1 cellular context compared by ENCODE assay signal in the genomic region with DNA sequence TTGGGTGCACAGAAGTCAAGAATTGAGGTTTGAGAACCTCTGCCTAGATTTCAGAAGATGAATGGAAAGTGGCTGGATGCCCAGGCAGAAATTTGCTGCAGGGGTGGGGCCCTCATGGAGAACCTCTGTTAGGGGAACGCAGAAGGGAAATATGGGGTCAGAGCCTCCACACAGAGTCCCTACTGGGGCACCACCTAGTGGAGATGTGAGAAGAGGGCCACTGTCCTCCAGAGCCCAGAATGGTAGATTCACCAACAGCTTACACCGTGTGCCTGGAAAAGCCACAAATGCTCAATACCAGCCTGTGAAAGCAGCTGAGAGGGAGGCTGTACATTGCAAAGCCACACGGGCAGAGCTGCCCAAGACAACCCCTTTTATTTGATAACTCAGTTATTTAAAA.
TF ChIP-seq lines count a peak whose summit lies in the region.

No MANE protein-coding gene starts in this region.

TF ChIP-seq in liver, 16 proteins besides CTCF, POLR2A, EP300 and RAD21 (continued from another document):
- TF ChIP-seq, protein P1, sequence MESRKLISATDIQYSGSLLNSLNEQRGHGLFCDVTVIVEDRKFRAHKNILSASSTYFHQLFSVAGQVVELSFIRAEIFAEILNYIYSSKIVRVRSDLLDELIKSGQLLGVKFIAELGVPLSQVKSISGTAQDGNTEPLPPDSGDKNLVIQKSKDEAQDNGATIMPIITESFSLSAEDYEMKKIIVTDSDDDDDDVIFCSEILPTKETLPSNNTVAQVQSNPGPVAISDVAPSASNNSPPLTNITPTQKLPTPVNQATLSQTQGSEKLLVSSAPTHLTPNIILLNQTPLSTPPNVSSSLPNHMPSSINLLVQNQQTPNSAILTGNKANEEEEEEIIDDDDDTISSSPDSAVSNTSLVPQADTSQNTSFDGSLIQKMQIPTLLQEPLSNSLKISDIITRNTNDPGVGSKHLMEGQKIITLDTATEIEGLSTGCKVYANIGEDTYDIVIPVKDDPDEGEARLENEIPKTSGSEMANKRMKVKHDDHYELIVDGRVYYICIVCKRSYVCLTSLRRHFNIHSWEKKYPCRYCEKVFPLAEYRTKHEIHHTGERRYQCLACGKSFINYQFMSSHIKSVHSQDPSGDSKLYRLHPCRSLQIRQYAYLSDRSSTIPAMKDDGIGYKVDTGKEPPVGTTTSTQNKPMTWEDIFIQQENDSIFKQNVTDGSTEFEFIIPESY (IDR thresholded peaks at IDR 0.05): no peak
- TF ChIP-seq FOXA2 (IDR thresholded peaks at IDR 0.05) (no peak), TAF1 (conservative IDR thresholded peaks at IDR 0.05) (no peak), RXRA (IDR thresholded peaks at IDR 0.05) (no peak), SP1 (IDR thresholded peaks at IDR 0.05) (no peak), YY1 (IDR thresholded peaks at IDR 0.05) (no peak), JUND (IDR thresholded peaks at IDR 0.05) (no peak), NR2F2 (IDR thresholded peaks at IDR 0.05) (no peak), HNF4G (IDR thresholded peaks at IDR 0.05) (no peak), EGR1 (IDR thresholded peaks at IDR 0.05; ENCODE audit: low read depth in 2 of 2) (no peak)
- TF ChIP-seq, protein P2, sequence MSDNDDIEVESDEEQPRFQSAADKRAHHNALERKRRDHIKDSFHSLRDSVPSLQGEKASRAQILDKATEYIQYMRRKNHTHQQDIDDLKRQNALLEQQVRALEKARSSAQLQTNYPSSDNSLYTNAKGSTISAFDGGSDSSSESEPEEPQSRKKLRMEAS (IDR thresholded peaks at IDR 0.05): no peak
- TF ChIP-seq, protein P3, sequence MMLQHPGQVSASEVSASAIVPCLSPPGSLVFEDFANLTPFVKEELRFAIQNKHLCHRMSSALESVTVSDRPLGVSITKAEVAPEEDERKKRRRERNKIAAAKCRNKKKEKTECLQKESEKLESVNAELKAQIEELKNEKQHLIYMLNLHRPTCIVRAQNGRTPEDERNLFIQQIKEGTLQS (IDR thresholded peaks at IDR 0.05): no peak
